Comparison of ENCODE assay signal across 8 cellular contexts in genomic region chr15:51093865-51094605, GRCh38. TPM values are rescaled to one million over a fixed set of nuclear protein-coding genes. Genes with fewer than 3 reads are reported as not detected.
DNase-seq lines count a peak whose midpoint lies in the region; ATAC-seq and TF ChIP-seq lines count a peak whose summit lies in the region.

No MANE protein-coding gene starts in this region.

- H3K9me3 ChIP-seq in BLaER1 (peaks cover 16% of the 10 kb centered on the region), IMR-90 (ENCODE audit: control insufficient read depth, insufficient read depth, low read length) (no peaks in the 10 kb centered on the region)
- no peaks in the 10 kb centered on the region for H3K9me3 ChIP-seq in CD4-positive, alpha-beta memory T cell (ENCODE audit: control insufficient read depth in 1 of 2, low read length in 2 of 2)

- no peak overlapping the region for H3K14ac ChIP-seq in IMR-90 (replicated peaks; ENCODE audit: low read depth, low read length)

- TF ChIP-seq RAD21 in IMR-90 (IDR thresholded peaks at IDR 0.05; ENCODE audit: low read length) = no peak

- H4K20me1 ChIP-seq in BLaER1 (no peaks in the 10 kb centered on the region; the same call in 1 of the 2 replicates), IMR-90 (ENCODE audit: insufficient read depth, low read length) (no peaks in the 10 kb centered on the region)

- no peak overlapping the region for H2AK5ac ChIP-seq in IMR-90 (ENCODE audit: low read depth, low read length)

- H3K36me3 Mint-ChIP-seq in type B pancreatic cell = no peaks in the 10 kb centered on the region
- no peaks in the 10 kb centered on the region for H3K36me3 Mint-ChIP-seq in CD4-positive, alpha-beta memory T cell

- H3K18ac ChIP-seq in IMR-90 (ENCODE audit: low read depth, low read length) = no peak overlapping the region

- H3K27me3 ChIP-seq in BLaER1 = peaks cover 59% of the 10 kb centered on the region
- H3K27me3 ChIP-seq in IMR-90 (ENCODE audit: control insufficient read depth, insufficient read depth, low read length) = peaks cover 72% of the 10 kb centered on the region
- peaks cover 12% of the 10 kb centered on the region for H3K27me3 ChIP-seq in CD4-positive, alpha-beta memory T cell (ENCODE audit: insufficient read depth, low read length)

- H2BK120ac ChIP-seq in IMR-90 (ENCODE audit: low read depth, low read length) = no peak overlapping the region; the same call in 1 of the 2 replicates

- no peak overlapping the region for H4K8ac ChIP-seq in IMR-90 (ENCODE audit: low read depth in 2 of 2, low read length in 2 of 2)

- H4K91ac ChIP-seq in IMR-90 (ENCODE audit: insufficient read depth, low read depth, low read length) = no peak overlapping the region

- dilution Hi-C loops in IMR-90 (cut with HindIII; ENCODE audit: low sequenced_read_pairs, unreplicated experiment) = no loop called here

- H3K9ac ChIP-seq in BLaER1 (no peak overlapping the region), IMR-90 (ENCODE audit: low read depth, low read length) (no peak overlapping the region)

- no peak for TF ChIP-seq CTCF in IMR-90 (conservative IDR thresholded peaks at IDR 0.05; ENCODE audit: low read depth, low read length)
- no peak for TF ChIP-seq CTCF in coronary artery (IDR thresholded peaks at IDR 0.05)
- no peak for TF ChIP-seq CTCF in type B pancreatic cell (conservative IDR thresholded peaks at IDR 0.05)

- H3K23ac ChIP-seq in IMR-90 (ENCODE audit: low read depth, low read length) = no peak overlapping the region

- in situ Hi-C loops in IMR-90 (cut with MboI; ENCODE audit: low sequenced_read_pairs) = no loop called here

- peak overlapping the region; percentile 84 for H2AFZ ChIP-seq in IMR-90 (replicated peaks; ENCODE audit: low read length, poor library complexity)

- H3K27ac ChIP-seq in BLaER1 (no peak overlapping the region), IMR-90 (ENCODE audit: insufficient read depth, low read length) (no peak overlapping the region), coronary artery (peak overlapping the region; percentile 90 to 98)
- H3K27ac ChIP-seq in CD4-positive, alpha-beta memory T cell (ENCODE audit: low read depth, low read length) = no peak overlapping the region

- 5% methylated on average over 24 of the region's 65 CpGs; no CpG with 5 or more reads in 1 of the 2 experiments for WGBS in IMR-90 (ENCODE audit: extremely low coverage in 2 of 2, insufficient read length in 1 of 2), 2 experiments

- peak; percentile 28 for ATAC-seq in IMR-90 (ENCODE audit: low read depth)
- ATAC-seq in GM21529 (IDR thresholded peaks at IDR 0.05; ENCODE audit: unreplicated experiment) = no peak

- no peak overlapping the region for H3K4ac ChIP-seq in IMR-90 (ENCODE audit: low read depth, low read length)

- peaks cover 88% of the 10 kb centered on the region for H3K27me3 Mint-ChIP-seq in type B pancreatic cell
- H3K27me3 Mint-ChIP-seq in CD4-positive, alpha-beta memory T cell = peaks cover 51 to 61% of the 10 kb centered on the region in 2 donors

- H2BK20ac ChIP-seq in IMR-90 (ENCODE audit: low read depth, low read length) = no peak overlapping the region

- no peaks in the 10 kb centered on the region for H3K4me1 Mint-ChIP-seq in type B pancreatic cell (ENCODE audit: unreplicated experiment)
- peaks cover 2 to 22% (median 7%) of the 10 kb centered on the region in 4 donors for H3K4me1 Mint-ChIP-seq in CD4-positive, alpha-beta memory T cell

- H3K9me3 Mint-ChIP-seq in type B pancreatic cell = no peaks in the 10 kb centered on the region
- H3K9me3 Mint-ChIP-seq in CD4-positive, alpha-beta memory T cell = no peaks in the 10 kb centered on the region

- BruUV-seq in IMR-90 (replicated peaks; lab: Mats Ljungman, UMichigan) = no TSS peak

- H3K4me3 ChIP-seq in BLaER1 (peak overlapping the region; percentile 58), IMR-90 (ENCODE audit: insufficient read depth, low read depth, low read length) (peak overlapping the region; percentile 56), coronary artery (peak overlapping the region; percentile 96)
- H3K4me3 ChIP-seq in CD4-positive, alpha-beta memory T cell (ENCODE audit: low read length in 2 of 2) = no peak overlapping the region

- no peak overlapping the region for H3K27ac Mint-ChIP-seq in type B pancreatic cell
- H3K27ac Mint-ChIP-seq in CD4-positive, alpha-beta memory T cell = no peak overlapping the region

- peak overlapping the region; percentile 85 for H3K4me3 Mint-ChIP-seq in type B pancreatic cell
- peak overlapping the region in 4 of 8 donors; percentile 10 to 67 (median 33) for H3K4me3 Mint-ChIP-seq in CD4-positive, alpha-beta memory T cell

- POLR2A ChIA-PET in IMR-90 (lab: Charles Lee; ENCODE audit: unreplicated experiment) = no interaction called here
- POLR2A ChIA-PET in CD4-positive, alpha-beta memory T cell (lab: Charles Lee; ENCODE audit: partially characterized antibody) = no interaction called here

- DNase-seq in IMR-90 = no peak
- peak; percentile 86 for DNase-seq in coronary artery (ENCODE audit: low spot score)
- peak; percentile 54 to 69 for DNase-seq in lung microvascular endothelial cell (ENCODE audit: low read depth in 2 of 2)
- no peak for DNase-seq in type B pancreatic cell (ENCODE audit: extremely low spot score, unreplicated experiment)
- DNase-seq in NCI-H1105 (lab: John Stamatoyannopoulos, UW) = no peak
- DNase-seq in CD4-positive, alpha-beta memory T cell = no peak

- no peaks in the 10 kb centered on the region for H3K79me1 ChIP-seq in IMR-90 (ENCODE audit: low read depth in 1 of 2, low read length in 2 of 2)

- CTCF ChIA-PET in IMR-90 (lab: Yijun Ruan, JAX) = no interaction called here
- CTCF ChIA-PET in CD4-positive, alpha-beta memory T cell (lab: Charles Lee; ENCODE audit: partially characterized antibody) = no interaction called here

- no peak overlapping the region for H4K5ac ChIP-seq in IMR-90 (ENCODE audit: low read depth, low read length)

- H3K4me1 ChIP-seq in BLaER1 = no peaks in the 10 kb centered on the region
- peaks cover 2% of the 10 kb centered on the region for H3K4me1 ChIP-seq in IMR-90 (ENCODE audit: control insufficient read depth, insufficient read depth, low read length)
- H3K4me1 ChIP-seq in CD4-positive, alpha-beta memory T cell (ENCODE audit: insufficient read depth, low read length) = no peaks in the 10 kb centered on the region

- H3K36me3 ChIP-seq in BLaER1 (no peaks in the 10 kb centered on the region), IMR-90 (ENCODE audit: control insufficient read depth, insufficient read depth, low read length) (no peaks in the 10 kb centered on the region)
- H3K36me3 ChIP-seq in CD4-positive, alpha-beta memory T cell (ENCODE audit: insufficient read depth, low read length) = no peaks in the 10 kb centered on the region

- no peak overlapping the region for H2BK5ac ChIP-seq in IMR-90 (ENCODE audit: low read depth, low read length, poor library complexity, severe bottlenecking)

- intact Hi-C loops in IMR-90 (cut with micrococcal nuclease) = no loop called here
- intact Hi-C loops in CD4-positive, alpha-beta memory T cell (cut with micrococcal nuclease) = no loop called here

- H3K56ac ChIP-seq in IMR-90 (ENCODE audit: extremely low read depth, insufficient read depth, low read length) = no peak overlapping the region

- no peaks in the 10 kb centered on the region; the same call in 1 of the 2 replicates for H3K9me1 ChIP-seq in IMR-90 (ENCODE audit: insufficient read depth, low read length)

- H2BK15ac ChIP-seq in IMR-90 (ENCODE audit: low read depth, low read length) = no peak overlapping the region

- H2AK9ac ChIP-seq in IMR-90 (replicated peaks; ENCODE audit: low read depth, low read length, poor library complexity) = peak overlapping the region; percentile 56

- H3K4me2 ChIP-seq in BLaER1 (peak overlapping the region; percentile 66), IMR-90 (ENCODE audit: low read depth, low read length) (peak overlapping the region; percentile 82)

- TF ChIP-seq POLR2A in IMR-90 (IDR thresholded peaks at IDR 0.05; ENCODE audit: low read depth, low read length) = no peak

TF ChIP-seq in IMR-90, 13 proteins besides CTCF, POLR2A, EP300 and RAD21:
- TF ChIP-seq RCOR1 (IDR thresholded peaks at IDR 0.05; ENCODE audit: insufficient replicate concordance, low read length) (no peak), CEBPB (IDR thresholded peaks at IDR 0.05; ENCODE audit: low read depth, low read length) (peak; percentile 57), ELK1 (IDR thresholded peaks at IDR 0.05; ENCODE audit: borderline replicate concordance, low read depth, low read length) (no peak)
- TF ChIP-seq, protein P1, sequence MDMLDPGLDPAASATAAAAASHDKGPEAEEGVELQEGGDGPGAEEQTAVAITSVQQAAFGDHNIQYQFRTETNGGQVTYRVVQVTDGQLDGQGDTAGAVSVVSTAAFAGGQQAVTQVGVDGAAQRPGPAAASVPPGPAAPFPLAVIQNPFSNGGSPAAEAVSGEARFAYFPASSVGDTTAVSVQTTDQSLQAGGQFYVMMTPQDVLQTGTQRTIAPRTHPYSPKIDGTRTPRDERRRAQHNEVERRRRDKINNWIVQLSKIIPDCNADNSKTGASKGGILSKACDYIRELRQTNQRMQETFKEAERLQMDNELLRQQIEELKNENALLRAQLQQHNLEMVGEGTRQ (IDR thresholded peaks at IDR 0.05; ENCODE audit: low read depth, low read length) = no peak
TF ChIP-seq in IMR-90: peak in this region for 1.

RNA-seq across cellular contexts. Expression of gene TNFAIP8L3, which starts 0.7 kb away (rescaled TPM):
- total RNA-seq in IMR-90 (2012; rRNA removed) (0.83 and 0.90 TPM in 2 replicates), lung microvascular endothelial cell (69.1 and 112 TPM in 2 replicates), type B pancreatic cell (ENCODE audit: low replicate concordance) (8.2 and 16.9 TPM in 2 replicates)
- 0.09 and 0.29 TPM in 2 replicates for polyA plus RNA-seq in IMR-90 (2012; rRNA removed)
- polyA plus RNA-seq in IMR-90 (2012; cell fraction: cytosol; rRNA removed) = 0.10 and 0.39 TPM in 2 replicates
- 0.07 TPM in 1 of 2 replicates, not detected in the other for polyA plus RNA-seq in IMR-90 (2012; cell fraction: nucleus; rRNA removed; ENCODE audit: low replicate concordance)
- not detected for total RNA-seq in CD4-positive, alpha-beta memory T cell
- not detected for polyA plus RNA-seq in CD4-positive, alpha-beta memory T cell

Comparison
In these comparisons a context has a peak if more than half of its experiments do, and no peak if none do; other contexts are left out.
1. H3K27ac ChIP-seq: peak in coronary artery (2 of 2); none in BLaER1 (single experiment), IMR-90 (single experiment) and CD4-positive, alpha-beta memory T cell (single experiment).
2. H3K4me3 ChIP-seq: peak in BLaER1 (single experiment), IMR-90 (single experiment) and coronary artery (single experiment); none in CD4-positive, alpha-beta memory T cell (0 of 2).
3. DNase-seq: peak in coronary artery (single experiment) and lung microvascular endothelial cell (2 of 2); none in IMR-90 (single experiment), type B pancreatic cell (single experiment), NCI-H1105 (single experiment) and CD4-positive, alpha-beta memory T cell (0 of 5).